Comparison of ENCODE assay signal across 8 cellular contexts in genomic region chr6:117602151-117602898, GRCh38. TPM values are rescaled to one million over a fixed set of nuclear protein-coding genes. Genes with fewer than 3 reads are reported as not detected.
DNase-seq lines count a peak whose midpoint lies in the region; ATAC-seq and TF ChIP-seq lines count a peak whose summit lies in the region.

TSS of gene GOPC (minus strand) at chr6:117602511. CDS start at chr6:117602288, 223 bp downstream.

- H3K27ac Mint-ChIP-seq in activated T-helper 1 cell treated with anti-CD3 and anti-CD28 coated beads, Interleukin-12 subunit alpha, Interleukin-12 subunit beta, Interleukin-2, Interleukin-4 antibody, amounts not matched to agents 30 ng/mL and 10 ng/mL and 1 ng/mL, durations not matched to agents 14 hours and 24 hours and 36 hours: peak within 1 kb of the TSS; percentile 100
- peak within 1 kb of the TSS; percentile 96 to 99 (median 98) for H3K27ac Mint-ChIP-seq in naive B cell
- peak within 1 kb of the TSS; percentile 97 for H3K27ac Mint-ChIP-seq in stimulated activated memory B cell treated with anti-CD40 and anti-IgM and Interleukin-4, amounts not matched to agents 10 μg/mL and 1 μg/mL and 100 μg/mL, for 72 hours

- intact Hi-C loops in activated T-helper 1 cell treated with anti-CD3 and anti-CD28 coated beads, Interleukin-12 subunit alpha, Interleukin-12 subunit beta, Interleukin-2, Interleukin-4 antibody, amounts not matched to agents 30 ng/mL and 10 ng/mL and 1 ng/mL, durations not matched to agents 14 hours and 24 hours and 36 hours (cut with micrococcal nuclease): loop anchor here (1.0 to 10.0 kb wide), 9 partner anchors 54 to 1745 kb away; partner anchors contain the start of genes DCBLD1, KPNA5, MAN1A1 and NUS1

- H3K4me3 ChIP-seq in DOHH2 (ENCODE audit: low read length) (peak within 1 kb of the TSS; percentile 97), Karpas-422 (ENCODE audit: low read length) (peak within 1 kb of the TSS; percentile 87)

- H4K20me1 ChIP-seq in DOHH2 (ENCODE audit: control insufficient read depth, insufficient read depth, low read depth, low read length): peaks cover 9% of the 10 kb centered on the region
- no peaks in the 10 kb centered on the region for H4K20me1 ChIP-seq in Karpas-422 (ENCODE audit: insufficient read depth, low read depth, low read length)

- peaks cover 44% of the 10 kb centered on the region for H3K4me1 Mint-ChIP-seq in activated T-helper 1 cell treated with anti-CD3 and anti-CD28 coated beads, Interleukin-12 subunit alpha, Interleukin-12 subunit beta, Interleukin-2, Interleukin-4 antibody, amounts not matched to agents 30 ng/mL and 10 ng/mL and 1 ng/mL, durations not matched to agents 14 hours and 24 hours and 36 hours (ENCODE audit: low read depth)
- peaks cover 26 to 49% (median 49%) of the 10 kb centered on the region in 3 donors for H3K4me1 Mint-ChIP-seq in naive B cell
- H3K4me1 Mint-ChIP-seq in stimulated activated memory B cell treated with anti-CD40 and anti-IgM and Interleukin-4, amounts not matched to agents 10 μg/mL and 1 μg/mL and 100 μg/mL, for 72 hours: peaks cover 38% of the 10 kb centered on the region

- H3F3A ChIP-seq in DOHH2 (ENCODE audit: control insufficient read depth, insufficient read depth): no peaks in the 10 kb centered on the region

- H3K27ac ChIP-seq in DOHH2 (ENCODE audit: low read depth, low read length): peak within 1 kb of the TSS; percentile 57
- H3K27ac ChIP-seq in Karpas-422 (ENCODE audit: low read length): peak within 1 kb of the TSS; percentile 31; the same call in 1 of the 2 replicates

- H3K4me2 ChIP-seq in DOHH2 (ENCODE audit: low read length) (peak within 1 kb of the TSS; percentile 71), Karpas-422 (ENCODE audit: low read depth, low read length, poor library complexity, severe bottlenecking) (peak within 1 kb of the TSS; percentile 91)

- peak; percentile 40 for TF ChIP-seq CTCF in DOHH2 (IDR thresholded peaks at IDR 0.05; ENCODE audit: low read depth, low read length, poor library complexity, severe bottlenecking)

- H3K4me3 Mint-ChIP-seq in activated T-helper 1 cell treated with anti-CD3 and anti-CD28 coated beads, Interleukin-12 subunit alpha, Interleukin-12 subunit beta, Interleukin-2, Interleukin-4 antibody, amounts not matched to agents 30 ng/mL and 10 ng/mL and 1 ng/mL, durations not matched to agents 14 hours and 24 hours and 36 hours: peak within 1 kb of the TSS; percentile 99
- peak within 1 kb of the TSS; percentile 96 to 100 (median 98) for H3K4me3 Mint-ChIP-seq in naive B cell
- H3K4me3 Mint-ChIP-seq in stimulated activated memory B cell treated with anti-CD40 and anti-IgM and Interleukin-4, amounts not matched to agents 10 μg/mL and 1 μg/mL and 100 μg/mL, for 72 hours: peak within 1 kb of the TSS; percentile 99

- H3K36me3 Mint-ChIP-seq in activated T-helper 1 cell treated with anti-CD3 and anti-CD28 coated beads, Interleukin-12 subunit alpha, Interleukin-12 subunit beta, Interleukin-2, Interleukin-4 antibody, amounts not matched to agents 30 ng/mL and 10 ng/mL and 1 ng/mL, durations not matched to agents 14 hours and 24 hours and 36 hours (ENCODE audit: low read depth): peaks cover 26% of the 10 kb centered on the region
- H3K36me3 Mint-ChIP-seq in naive B cell: peaks cover 0 to 5% of the 10 kb centered on the region in 2 donors
- peaks cover 16% of the 10 kb centered on the region for H3K36me3 Mint-ChIP-seq in stimulated activated memory B cell treated with anti-CD40 and anti-IgM and Interleukin-4, amounts not matched to agents 10 μg/mL and 1 μg/mL and 100 μg/mL, for 72 hours

- no peaks in the 10 kb centered on the region for H3K9me2 ChIP-seq in DOHH2 (replicated peaks; ENCODE audit: control insufficient read depth, low read length)
- H3K9me2 ChIP-seq in Karpas-422 (replicated peaks; ENCODE audit: insufficient read depth, low read length): no peaks in the 10 kb centered on the region

- H3K4me1 ChIP-seq in DOHH2 (ENCODE audit: control insufficient read depth, low read length) (peaks cover 30% of the 10 kb centered on the region), Karpas-422 (ENCODE audit: low read length) (peaks cover 31% of the 10 kb centered on the region)

- DNase-seq in Karpas-422: peak; percentile 99
- DNase-seq in RKO (ENCODE audit: low spot score): peak; percentile 98
- peak; percentile 94 for DNase-seq in activated T-helper 1 cell treated with anti-CD3 and anti-CD28 coated beads, Interleukin-12 subunit alpha, Interleukin-12 subunit beta, Interleukin-2, Interleukin-4 antibody, amounts not matched to agents 30 ng/mL and 10 ng/mL and 1 ng/mL, durations not matched to agents 14 hours and 24 hours and 36 hours (ENCODE audit: low spot score)
- DNase-seq in fibroblast of gingiva (ENCODE audit: low read depth): peak; percentile 98
- peak; percentile 95 for DNase-seq in naive B cell

- H3K9ac ChIP-seq in Karpas-422 (ENCODE audit: low read length): peak within 1 kb of the TSS; percentile 91

- H2AFZ ChIP-seq in Karpas-422 (ENCODE audit: low read length): peak within 1 kb of the TSS; percentile 93

- H3K79me2 ChIP-seq in DOHH2 (ENCODE audit: control insufficient read depth, low read length) (peaks cover 48% of the 10 kb centered on the region), Karpas-422 (ENCODE audit: low read length) (peaks cover 48% of the 10 kb centered on the region)

- peak; percentile 91 for ATAC-seq in GM21825 (IDR thresholded peaks at IDR 0.05; ENCODE audit: unreplicated experiment)
- ATAC-seq in naive B cell (ENCODE audit: low read depth in 2 of 2): peak; percentile 93 to 94
- peak; percentile 99 for ATAC-seq in stimulated activated memory B cell treated with anti-CD40 and anti-IgM and Interleukin-4, amounts not matched to agents 10 μg/mL and 1 μg/mL and 100 μg/mL, for 72 hours

- no peaks in the 10 kb centered on the region for H3K27me3 ChIP-seq in DOHH2 (ENCODE audit: control insufficient read depth, low read length)
- H3K27me3 ChIP-seq in Karpas-422 (ENCODE audit: low read length): no peaks in the 10 kb centered on the region

- H3K9me3 ChIP-seq in DOHH2 (ENCODE audit: control insufficient read depth, insufficient read depth, low read length) (0 out of 2 replicates have a peak, but pooled peaks cover 4% of the 10 kb centered on the region), Karpas-422 (ENCODE audit: low read length) (0 out of 2 replicates have a peak, but pooled peaks cover 2% of the 10 kb centered on the region)

- H3K9me3 Mint-ChIP-seq in activated T-helper 1 cell treated with anti-CD3 and anti-CD28 coated beads, Interleukin-12 subunit alpha, Interleukin-12 subunit beta, Interleukin-2, Interleukin-4 antibody, amounts not matched to agents 30 ng/mL and 10 ng/mL and 1 ng/mL, durations not matched to agents 14 hours and 24 hours and 36 hours: peaks cover 10% of the 10 kb centered on the region
- no peaks in the 10 kb centered on the region for H3K9me3 Mint-ChIP-seq in naive B cell
- no peaks in the 10 kb centered on the region for H3K9me3 Mint-ChIP-seq in stimulated activated memory B cell treated with anti-CD40 and anti-IgM and Interleukin-4, amounts not matched to agents 10 μg/mL and 1 μg/mL and 100 μg/mL, for 72 hours

- H3K27me3 Mint-ChIP-seq in activated T-helper 1 cell treated with anti-CD3 and anti-CD28 coated beads, Interleukin-12 subunit alpha, Interleukin-12 subunit beta, Interleukin-2, Interleukin-4 antibody, amounts not matched to agents 30 ng/mL and 10 ng/mL and 1 ng/mL, durations not matched to agents 14 hours and 24 hours and 36 hours (ENCODE audit: insufficient read depth): peaks cover 2% of the 10 kb centered on the region
- H3K27me3 Mint-ChIP-seq in naive B cell: peaks cover 0 to 8% (median 6%) of the 10 kb centered on the region in 3 donors
- peaks cover 8% of the 10 kb centered on the region for H3K27me3 Mint-ChIP-seq in stimulated activated memory B cell treated with anti-CD40 and anti-IgM and Interleukin-4, amounts not matched to agents 10 μg/mL and 1 μg/mL and 100 μg/mL, for 72 hours

- H3K36me3 ChIP-seq in DOHH2 (ENCODE audit: control insufficient read depth, low read length): peaks cover 35% of the 10 kb centered on the region
- peaks cover 30% of the 10 kb centered on the region for H3K36me3 ChIP-seq in Karpas-422 (ENCODE audit: insufficient read depth, low read length)

RNA-seq across cellular contexts. Expression of gene GOPC, which starts in this region (rescaled TPM):
- total RNA-seq in Karpas-422 (2014; rRNA removed; shearing (Covaris generic); ENCODE audit: low replicate concordance): 31.5 and 36.4 TPM in 2 replicates
- 23.6 and 24.3 TPM in 2 replicates for total RNA-seq in activated T-helper 1 cell treated with anti-CD3 and anti-CD28 coated beads, Interleukin-12 subunit alpha, Interleukin-12 subunit beta, Interleukin-2, Interleukin-4 antibody, amounts not matched to agents 30 ng/mL and 10 ng/mL and 1 ng/mL, durations not matched to agents 14 hours and 24 hours and 36 hours
- 10 to 100 TPM in 4 of 6 donors, 1 to 10 TPM in 2; 7.0 to 14.0 (median 11.5) TPM for polyA plus RNA-seq in naive B cell (ENCODE audit: low read depth in 6 of 6)

Comparison
In these comparisons a context has a peak if more than half of its experiments do, and no peak if none do; other contexts are left out.
1. Peak in every context shown above with its lines: DNase-seq, ATAC-seq, H3K4me3 ChIP-seq and H3K27ac ChIP-seq.